In genomic region chr9:97053717-97054116, GRCh38 we compare ENCODE assay signal across 1 cellular context.
TF ChIP-seq lines count a peak whose summit lies in the region.

No MANE protein-coding gene starts in this region.

TF ChIP-seq in H1, 55 proteins besides CTCF, POLR2A, EP300 and RAD21:
- TF ChIP-seq RFX5 (IDR thresholded peaks at IDR 0.05; ENCODE audit: borderline replicate concordance, low read depth, low read length) (no peak), CEBPB (IDR thresholded peaks at IDR 0.05; ENCODE audit: low read depth, low read length) (peak; percentile 51; the same call in 1 of the 2 replicates)
